25 cellular contexts compared by ENCODE assay signal in the genomic region with DNA sequence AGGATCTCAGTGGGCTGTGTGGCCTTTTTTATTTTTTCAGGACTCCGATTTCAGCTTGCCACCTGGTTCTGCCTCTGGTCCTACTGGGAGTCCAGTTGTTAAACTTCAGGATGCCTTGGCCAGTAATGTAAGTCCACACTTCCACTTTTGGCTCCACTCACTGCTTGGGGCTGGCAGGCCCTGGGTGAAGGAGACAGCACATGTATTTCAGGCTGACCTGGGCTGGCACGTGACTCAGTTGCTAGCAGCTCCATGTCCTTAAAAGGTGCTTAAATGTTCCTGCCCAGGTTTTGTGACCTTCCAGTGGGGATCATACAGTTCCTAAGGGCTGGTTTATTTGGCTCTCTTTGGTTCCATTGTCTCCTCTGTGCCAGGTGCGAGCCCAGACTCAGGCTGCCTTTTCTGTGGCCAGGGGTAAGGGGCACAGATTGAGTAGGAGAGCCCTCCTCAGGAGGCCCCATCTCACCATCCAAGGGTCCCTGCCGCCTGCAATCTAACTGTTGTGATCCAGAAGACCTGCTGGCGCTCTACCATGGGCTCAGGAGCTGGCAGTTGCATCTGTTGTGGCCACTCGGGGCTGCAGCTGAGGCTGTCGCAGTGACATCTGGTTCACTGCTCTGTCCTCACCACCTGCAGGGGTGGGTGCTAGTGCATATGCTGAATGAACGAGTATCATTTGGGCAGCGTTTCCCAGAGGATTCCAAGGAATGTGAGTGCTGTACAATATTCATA. TPM values are rescaled to one million over a fixed set of nuclear protein-coding genes. Genes with fewer than 3 reads are reported as not detected.
DNase-seq lines count a peak whose midpoint lies in the region; ATAC-seq, FAIRE-seq and TF ChIP-seq lines count a peak whose summit lies in the region.
"Had no signal": no experiment of that assay in that cellular context is flagged by ENCODE, and none has a peak within 500 bp of the region (broad histone marks: within the 10 kb centered on the region; RNA-seq: fewer than 3 reads in every experiment).

No MANE protein-coding gene starts in this region.

- no peak overlapping the region for H3K4ac ChIP-seq in H1 (replicated peaks; ENCODE audit: insufficient read length, low read depth, low read length)

- H3K9ac ChIP-seq in H1 (replicated peaks in 1 of 4; ENCODE audit: extremely low read depth in 1 of 4, low read depth in 3 of 4, low read length in 3 of 4) (no peak overlapping the region), rectal smooth muscle tissue (ENCODE audit: low read length) (no peak overlapping the region)
- H3K9ac ChIP-seq: parathyroid adenoma had no signal

- H3K27ac ChIP-seq in H1 (ENCODE audit: low read depth, low read length), result no peak overlapping the region
- H3K27ac ChIP-seq in left ventricle myocardium inferior (replicated peaks), result peak overlapping the region; percentile 89
- H3K27ac ChIP-seq in rectal smooth muscle tissue (ENCODE audit: low read depth, low read length), result peak overlapping the region; percentile 70
- H3K27ac ChIP-seq: left lung, parathyroid adenoma, upper lobe of left lung had no signal

- no peak overlapping the region for H2AFZ ChIP-seq in H1 (ENCODE audit: low read length)
- H2AFZ ChIP-seq: parathyroid adenoma had no signal

- no peak for DNase-seq in T-helper 17 cell
- no peak for DNase-seq in H1 (ENCODE audit: low read depth in 1 of 2, low spot score in 2 of 2)
- DNase-seq in left ventricle myocardium inferior, result peak; percentile 75
- no peak for DNase-seq in natural killer cell treated with Interleukin-12 subunit alpha and Interleukin-12 subunit beta and Interleukin-15 and Interleukin-18, amount 100 ng/mL, for 72 hours (ENCODE audit: low spot score)
- no peak for DNase-seq in Kasumi-1 (lab: John Stamatoyannopoulos, UW)
- DNase-seq in activated CD4-positive, alpha-beta T cell treated with anti-CD3 and anti-CD28 coated beads for 1 hour, result no peak
- DNase-seq in activated effector memory CD4-positive, alpha-beta T cell treated with anti-CD3 and anti-CD28 coated beads, Interleukin-2, amount 50 U/mL, for 16 hours, result no peak
- DNase-seq: activated CD4-positive, CD25-positive, alpha-beta regulatory T cell; activated CD8-positive, alpha-beta T cell treated with anti-CD3 and anti-CD28 coated beads, Interleukin-2, amount 10 ng/mL, durations not matched to agents 7 days and 5 days; activated naive CD4-positive, alpha-beta T cell treated with anti-CD3 and anti-CD28 coated beads for 36 hours; activated T-cell treated with anti-CD3 and anti-CD28 coated beads for 4 hours; anterior cingulate cortex; HFFc6; NCI-H1092 treated with DMSO at 0.1 percent for 48 hours; NCI-H2029; NCI-H446 treated with DMSO at 0.1 percent for 48 hours; nephron progenitor cell; OCI-M1; T1000; upper lobe of left lung had no signal

- no peak for TF ChIP-seq POLR2A in H1 (IDR thresholded peaks at IDR 0.05; ENCODE audit: control extremely low read depth in 1 of 2, low read depth in 2 of 2, low read length in 2 of 2)

- no peak overlapping the region for H2BK12ac ChIP-seq in H1 (ENCODE audit: low read depth, low read length)

- ATAC-seq in T-helper 17 cell, result no peak
- ATAC-seq in natural killer cell treated with Interleukin-12 subunit alpha and Interleukin-12 subunit beta and Interleukin-15 and Interleukin-18, amount 100 ng/mL, for 72 hours, result no peak
- ATAC-seq: activated CD8-positive, alpha-beta T cell treated with anti-CD3 and anti-CD28 coated beads, Interleukin-2, amount 10 ng/mL, durations not matched to agents 7 days and 5 days; left lung had no signal

- H3K36me3 Mint-ChIP-seq in T-helper 17 cell (ENCODE audit: low read depth), result peaks cover 6% of the 10 kb centered on the region
- H3K36me3 Mint-ChIP-seq in natural killer cell treated with Interleukin-12 subunit alpha and Interleukin-12 subunit beta and Interleukin-15 and Interleukin-18, amount 100 ng/mL, for 72 hours, result peaks cover 9% of the 10 kb centered on the region

- peaks cover 11 to 21% of the 10 kb centered on the region in 2 experiments for H4K20me1 ChIP-seq in H1 (replicated peaks in 1 of 2; ENCODE audit: control insufficient read depth in 1 of 2, insufficient read depth in 2 of 2, low read length in 2 of 2)

- POLR2A ChIA-PET in H1 (lab: Charles Lee; ENCODE audit: partially characterized antibody), result interaction anchor here (1.3 kb wide), 1 partner anchor 13 kb away, joined by 6 read pairs; no protein-coding TSS in a partner anchor

- H3K9me3 ChIP-seq in T-helper 17 cell (ENCODE audit: control insufficient read depth, low read length, poor library complexity, severe bottlenecking), result no peaks in the 10 kb centered on the region
- H3K9me3 ChIP-seq in H1 (ENCODE audit: insufficient read depth in 2 of 2, low read depth in 1 of 2, low read length in 1 of 2), result no peaks in the 10 kb centered on the region
- H3K9me3 ChIP-seq in left ventricle myocardium inferior (replicated peaks), result no peaks in the 10 kb centered on the region
- H3K9me3 ChIP-seq: left lung, upper lobe of left lung had no signal

- no peak overlapping the region for H3K4me2 ChIP-seq in H1 (ENCODE audit: insufficient read depth in 1 of 2, low read depth in 2 of 2, low read length in 2 of 2)

- H3K27me3 ChIP-seq in H1 (replicated peaks in 1 of 4; ENCODE audit: control insufficient read depth in 3 of 4, extremely low read depth in 1 of 4, insufficient read depth in 3 of 4, low read length in 3 of 4) (no peaks in the 10 kb centered on the region), left ventricle myocardium inferior (ENCODE audit: low read depth) (no peaks in the 10 kb centered on the region), rectal smooth muscle tissue (ENCODE audit: control insufficient read depth, insufficient read depth, low read length) (no peaks in the 10 kb centered on the region)
- H3K27me3 ChIP-seq: left lung, upper lobe of left lung had no signal

- H2AK5ac ChIP-seq in H1 (ENCODE audit: low read depth, low read length), result no peak overlapping the region

- no peaks in the 10 kb centered on the region; a peak in 1 of 7 replicates for H3K4me1 ChIP-seq in H1 (replicated peaks in 1 of 4; ENCODE audit: control insufficient read depth in 3 of 4, insufficient read depth in 4 of 4, low read length in 3 of 4)
- H3K4me1 ChIP-seq in left ventricle myocardium inferior, result peaks cover 74% of the 10 kb centered on the region
- H3K4me1 ChIP-seq in rectal smooth muscle tissue (ENCODE audit: control insufficient read depth, insufficient read depth, low read length), result peaks cover 3% of the 10 kb centered on the region
- H3K4me1 ChIP-seq: left lung, parathyroid adenoma, upper lobe of left lung had no signal

- TF ChIP-seq CTCF in H1 (IDR thresholded peaks at IDR 0.05; ENCODE audit: control extremely low read depth in 1 of 3, insufficient read depth in 1 of 3, low read depth in 1 of 3, low read length in 3 of 3), result no peak
- TF ChIP-seq CTCF in left ventricle myocardium inferior (IDR thresholded peaks at IDR 0.05; ENCODE audit: borderline replicate concordance), result no peak

- H3K18ac ChIP-seq in H1 (ENCODE audit: extremely low read depth, low read length), result no peak overlapping the region

- TF ChIP-seq RAD21 in H1 (IDR thresholded peaks at IDR 0.05 in 1 of 2, conservative IDR thresholded peaks at IDR 0.05 in 1 of 2; ENCODE audit: low read depth in 2 of 2, low read length in 2 of 2), result no peak

- CTCF ChIA-PET in H1 (lab: Charles Lee; ENCODE audit: partially characterized antibody), result interaction anchor here (1.3 to 2.1 kb wide), 2 partner anchors 13 to 40 kb away, joined by 3 to 7 read pairs; no protein-coding TSS in a partner anchor

- H2BK5ac ChIP-seq in H1 (ENCODE audit: low read depth, low read length), result no peak overlapping the region

- H3K4me3 ChIP-seq in H1 (ENCODE audit: extremely low read depth in 1 of 4, insufficient read depth in 2 of 4, low read depth in 3 of 4, low read length in 4 of 4), result no peak overlapping the region
- H3K4me3 ChIP-seq in left ventricle myocardium inferior, result peak overlapping the region; percentile 59
- H3K4me3 ChIP-seq in rectal smooth muscle tissue (ENCODE audit: low read length), result no peak overlapping the region
- H3K4me3 ChIP-seq: left lung, upper lobe of left lung had no signal

- no peak overlapping the region for H3K56ac ChIP-seq in H1 (replicated peaks; ENCODE audit: insufficient read length, low read depth, low read length)

- H3K4me3 Mint-ChIP-seq in T-helper 17 cell, result no peak overlapping the region
- no peak overlapping the region for H3K4me3 Mint-ChIP-seq in natural killer cell treated with Interleukin-12 subunit alpha and Interleukin-12 subunit beta and Interleukin-15 and Interleukin-18, amount 100 ng/mL, for 72 hours
- H3K4me3 Mint-ChIP-seq: activated CD8-positive, alpha-beta T cell treated with anti-CD3 and anti-CD28 coated beads, Interleukin-2, amount 10 ng/mL, durations not matched to agents 7 days and 5 days; activated naive CD4-positive, alpha-beta T cell treated with anti-CD3 and anti-CD28 coated beads for 36 hours; HFFc6; nephron progenitor cell had no signal

- H3K27ac Mint-ChIP-seq in T-helper 17 cell, result peak overlapping the region; percentile 72
- no peak overlapping the region for H3K27ac Mint-ChIP-seq in natural killer cell treated with Interleukin-12 subunit alpha and Interleukin-12 subunit beta and Interleukin-15 and Interleukin-18, amount 100 ng/mL, for 72 hours
- H3K27ac Mint-ChIP-seq: activated naive CD4-positive, alpha-beta T cell treated with anti-CD3 and anti-CD28 coated beads for 36 hours; HFFc6 had no signal

- no peaks in the 10 kb centered on the region for H3K9me3 Mint-ChIP-seq in natural killer cell treated with Interleukin-12 subunit alpha and Interleukin-12 subunit beta and Interleukin-15 and Interleukin-18, amount 100 ng/mL, for 72 hours
- H3K9me3 Mint-ChIP-seq: activated naive CD4-positive, alpha-beta T cell treated with anti-CD3 and anti-CD28 coated beads for 36 hours; HFFc6; nephron progenitor cell had no signal

- TF ChIP-seq EP300 in H1 (IDR thresholded peaks at IDR 0.05; ENCODE audit: borderline replicate concordance in 1 of 2, low read depth in 2 of 2, low read length in 2 of 2), result no peak

- H3K79me2 ChIP-seq in H1 (ENCODE audit: control insufficient read depth in 1 of 2, insufficient read depth in 2 of 2, low read length in 2 of 2), result peaks cover 0 to 17% of the 10 kb centered on the region in 2 experiments; a peak in 1 of 4 replicates

- peaks cover 73 to 97% (median 92%) of the 10 kb centered on the region in 4 experiments for H3K36me3 ChIP-seq in H1 (ENCODE audit: control insufficient read depth in 2 of 4, insufficient read depth in 4 of 4, low read length in 3 of 4)
- H3K36me3 ChIP-seq in left ventricle myocardium inferior, result peaks cover 99% of the 10 kb centered on the region
- peaks cover 76% of the 10 kb centered on the region for H3K36me3 ChIP-seq in rectal smooth muscle tissue (ENCODE audit: control insufficient read depth, insufficient read depth, low read length)

- H3K23me2 ChIP-seq in H1 (ENCODE audit: low read depth, low read length), result no peaks in the 10 kb centered on the region

- no peak for FAIRE-seq in H1 (lab: Jason Lieb, UNC)
- FAIRE-seq: D721Med, endothelial cell of umbilical vein had no signal

- no peak overlapping the region for H4K5ac ChIP-seq in H1 (ENCODE audit: insufficient read length, low read depth, low read length)

- no peak overlapping the region for H3K14ac ChIP-seq in H1 (ENCODE audit: insufficient read length)

- peak overlapping the region; percentile 66; the same call in 1 of the 2 replicates for H4K8ac ChIP-seq in H1 (ENCODE audit: extremely low read depth, insufficient read depth, low read length)

- no peak overlapping the region for H3K23ac ChIP-seq in H1 (ENCODE audit: insufficient read length)

- no peak overlapping the region for H4K91ac ChIP-seq in H1 (replicated peaks; ENCODE audit: insufficient read length, low read length)

- intact Hi-C loops in left ventricle myocardium inferior (cut with micrococcal nuclease), result no loop called here

- no peak overlapping the region for H2BK20ac ChIP-seq in H1 (ENCODE audit: low read length)

- H3K79me1 ChIP-seq in H1 (ENCODE audit: low read depth, low read length), result peaks cover 14% of the 10 kb centered on the region; the same call in 1 of the 2 replicates

- no peak overlapping the region for H2BK15ac ChIP-seq in H1 (ENCODE audit: low read length)

- no peak overlapping the region for H2BK120ac ChIP-seq in H1 (replicated peaks; ENCODE audit: low read depth, low read length)

- peaks cover 3% of the 10 kb centered on the region for H3K4me1 Mint-ChIP-seq in T-helper 17 cell
- no peaks in the 10 kb centered on the region for H3K4me1 Mint-ChIP-seq in natural killer cell treated with Interleukin-12 subunit alpha and Interleukin-12 subunit beta and Interleukin-15 and Interleukin-18, amount 100 ng/mL, for 72 hours (ENCODE audit: low read depth in 2 of 2)
- H3K4me1 Mint-ChIP-seq: nephron progenitor cell had no signal

- 97% methylated on average over 9 of the region's 9 CpGs; no CpG with 5 or more reads in 1 of the 2 experiments for WGBS in H1 (ENCODE audit: extremely low coverage in 1 of 2, insufficient coverage in 1 of 2, insufficient read length in 1 of 2, insufficient replicate concordance in 2 of 2, low coverage in 1 of 2, low lambda C conversion rate in 2 of 2, missing lambda C conversion rate in 1 of 2), 2 experiments

- H3K27me3 Mint-ChIP-seq in T-helper 17 cell, result no peaks in the 10 kb centered on the region
- H3K27me3 Mint-ChIP-seq in natural killer cell treated with Interleukin-12 subunit alpha and Interleukin-12 subunit beta and Interleukin-15 and Interleukin-18, amount 100 ng/mL, for 72 hours, result no peaks in the 10 kb centered on the region

RNA-seq across cellular contexts. Expression of a gene that starts 19.2 kb away (rescaled TPM):
- total RNA-seq in T-helper 17 cell (10 to 100 TPM; 50.0 to 54.0 TPM), left ventricle myocardium inferior (19.3 TPM)
- 22.3 and 25.7 TPM in 2 replicates for total RNA-seq in H1 (2021; fragmentation: NEBNext Ultra II Directional; extraction: Animal tissue kit (Norgen Biotek cat#: 25700))
- polyA plus RNA-seq in H1 (2011; rRNA removed), result 33.2 and 41.8 TPM in 2 replicates
- 26.4 TPM for polyA plus RNA-seq in H1 (2011; cell fraction: cytosol; rRNA removed)
- 139 TPM for polyA plus RNA-seq in H1 (2011; cell fraction: nucleus; rRNA removed)
- 25.0 to 35.0 TPM (median 30.7 TPM) in 4 replicates for polyA plus RNA-seq in H1 (2012, experiment 1 of 2)
- polyA plus RNA-seq in H1 (2012, experiment 2 of 2), result 16.7 TPM
- 19.9 TPM for polyA plus RNA-seq in H1 (2013, experiment 1 of 2)
- polyA plus RNA-seq in H1 (2013, experiment 2 of 2), result 17.4 TPM
- 25.0 and 29.3 TPM in 2 replicates for polyA minus RNA-seq in H1 (2011; rRNA and poly(A)+ RNA removed)
- polyA minus RNA-seq in H1 (2011; cell fraction: cytosol; rRNA and poly(A)+ RNA removed), result 11.9 TPM
- 21.2 TPM for polyA minus RNA-seq in H1 (2011; cell fraction: nucleus; rRNA and poly(A)+ RNA removed)
- total RNA-seq in natural killer cell treated with Interleukin-12 subunit alpha and Interleukin-12 subunit beta and Interleukin-15 and Interleukin-18, amount 100 ng/mL, for 72 hours, result 10 to 100 TPM; 30.5 to 53.4 TPM

RNA-seq across cellular contexts. Expression of a gene that starts 47.6 kb away (rescaled TPM):
- total RNA-seq in T-helper 17 cell (10 to 100 TPM; 16.6 to 21.4 TPM), left ventricle myocardium inferior (23.0 TPM)
- total RNA-seq in H1 (2021; fragmentation: NEBNext Ultra II Directional; extraction: Animal tissue kit (Norgen Biotek cat#: 25700)), result 35.1 and 36.2 TPM in 2 replicates
- 42.0 and 47.0 TPM in 2 replicates for polyA plus RNA-seq in H1 (2011; rRNA removed)
- 43.9 TPM for polyA plus RNA-seq in H1 (2011; cell fraction: cytosol; rRNA removed)
- polyA plus RNA-seq in H1 (2011; cell fraction: nucleus; rRNA removed), result 55.2 TPM
- 27.7 to 42.8 TPM (median 39.0 TPM) in 4 replicates for polyA plus RNA-seq in H1 (2012, experiment 1 of 2)
- polyA plus RNA-seq in H1 (2012, experiment 2 of 2), result 37.9 TPM
- 18.6 TPM for polyA plus RNA-seq in H1 (2013, experiment 1 of 2)
- polyA plus RNA-seq in H1 (2013, experiment 2 of 2), result 19.0 TPM
- polyA minus RNA-seq in H1 (2011; rRNA and poly(A)+ RNA removed), result 26.7 and 27.2 TPM in 2 replicates
- polyA minus RNA-seq in H1 (2011; cell fraction: cytosol; rRNA and poly(A)+ RNA removed), result 35.4 TPM
- polyA minus RNA-seq in H1 (2011; cell fraction: nucleus; rRNA and poly(A)+ RNA removed), result 34.5 TPM
- 10 to 100 TPM; 24.9 to 37.4 TPM for total RNA-seq in natural killer cell treated with Interleukin-12 subunit alpha and Interleukin-12 subunit beta and Interleukin-15 and Interleukin-18, amount 100 ng/mL, for 72 hours
